In the genomic region with DNA sequence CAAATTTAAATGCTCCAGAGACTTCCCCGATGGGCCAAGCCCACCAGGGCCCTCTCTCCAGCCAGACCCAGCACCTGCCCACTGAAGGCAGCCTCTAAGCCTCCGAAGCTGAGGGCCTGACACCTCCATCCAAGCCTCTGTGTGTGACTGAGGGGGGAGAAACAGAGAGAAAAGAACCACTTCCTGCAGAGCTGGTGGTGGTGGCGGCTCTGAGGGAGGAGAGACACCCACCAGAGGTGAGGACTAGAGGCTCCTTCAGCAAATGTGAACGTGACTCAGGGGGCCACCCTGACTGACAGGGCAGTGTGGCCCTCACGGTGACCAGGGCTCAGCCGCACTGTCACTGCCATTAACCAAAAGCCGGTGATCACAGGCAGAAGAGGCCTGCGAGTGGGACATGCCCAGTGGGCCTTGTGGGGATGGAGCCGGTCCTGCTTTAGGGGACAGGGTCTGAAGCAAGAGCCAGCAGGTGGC, we compare ENCODE assay signal across 1 cellular context.
TF ChIP-seq lines count a peak whose summit lies in the region.

No MANE protein-coding gene starts in this region.

TF ChIP-seq in K562, 482 proteins besides CTCF, POLR2A, EP300 and RAD21 (continued from another document and continues in another):
- TF ChIP-seq ZFPM2 (CRISPR knock-in tag; IDR thresholded peaks at IDR 0.05) (no peak), ZBTB26 (CRISPR knock-in tag; IDR thresholded peaks at IDR 0.05) (0 out of 2 replicates have a peak, but pooled peaks have one; percentile 33), CBX1 (IDR thresholded peaks at IDR 0.05; ENCODE audit: low read depth) (no peak), TEAD4 (IDR thresholded peaks at IDR 0.05; ENCODE audit: low read length) (no peak), TEAD4 (CRISPR knock-in tag; IDR thresholded peaks at IDR 0.05; ENCODE audit: borderline replicate concordance) (no peak), BCOR (IDR thresholded peaks at IDR 0.05) (no peak), ZBTB34 (CRISPR knock-in tag; IDR thresholded peaks at IDR 0.05) (no peak), CXXC5 (CRISPR knock-in tag; IDR thresholded peaks at IDR 0.05) (peak; percentile 31; the same call in 1 of the 2 replicates), PKNOX1 (IDR thresholded peaks at IDR 0.05) (peak; percentile 28; the same call in 1 of the 2 replicates), MYNN (IDR thresholded peaks at IDR 0.05) (no peak), MYNN (CRISPR knock-in tag; IDR thresholded peaks at IDR 0.05) (no peak), NR2C1 (IDR thresholded peaks at IDR 0.05) (no peak), NR2C1 (tag; IDR thresholded peaks at IDR 0.05) (0 out of 2 replicates have a peak, but pooled peaks have one; percentile 9), DIDO1 (tag; IDR thresholded peaks at IDR 0.05; ENCODE audit: low read depth) (no peak), ZNF175 (CRISPR knock-in tag; IDR thresholded peaks at IDR 0.05; ENCODE audit: low read depth) (peak; percentile 55; the same call in 1 of the 2 replicates), MAFF (IDR thresholded peaks at IDR 0.05; ENCODE audit: low read length) (no peak), MEF2D (tag; conservative IDR thresholded peaks at IDR 0.05; ENCODE audit: low read depth) (0 out of 2 replicates have a peak, but pooled peaks have one; percentile 18), MEIS2 (IDR thresholded peaks at IDR 0.05; ENCODE audit: partially characterized antibody) (no peak), IRF2 (CRISPR knock-in tag; IDR thresholded peaks at IDR 0.05) (no peak), MITF (IDR thresholded peaks at IDR 0.05) (no peak), RBFOX2 (IDR thresholded peaks at IDR 0.05; ENCODE audit: low read depth, low read length) (0 out of 2 replicates have a peak, but pooled peaks have one; percentile 26), BRD9 (IDR thresholded peaks at IDR 0.05; ENCODE audit: low read depth, partially characterized antibody) (no peak), BRCA1 (IDR thresholded peaks at IDR 0.05) (no peak), BRCA1 (CRISPR knock-in tag; IDR thresholded peaks at IDR 0.05) (no peak), ZFX (CRISPR knock-in tag; IDR thresholded peaks at IDR 0.05) (peak; percentile 67), ZNF507 (tag; conservative IDR thresholded peaks at IDR 0.05) (no peak), ZBTB17 (CRISPR knock-in tag; IDR thresholded peaks at IDR 0.05) (0 out of 2 replicates have a peak, but pooled peaks have one; percentile 57), NCOA4 (IDR thresholded peaks at IDR 0.05; ENCODE audit: partially characterized antibody) (no peak), MYC (IDR thresholded peaks at IDR 0.05; ENCODE audit: low read depth, low read length) (no peak), MYC (CRISPR knock-in tag; IDR thresholded peaks at IDR 0.05; ENCODE audit: borderline replicate concordance, low read depth) (0 out of 2 replicates have a peak, but pooled peaks have one; percentile 42), THAP7 (CRISPR knock-in tag; IDR thresholded peaks at IDR 0.05) (no peak), POLR2G (IDR thresholded peaks at IDR 0.05; ENCODE audit: low read depth, low read length) (0 out of 2 replicates have a peak, but pooled peaks have one; percentile 16), ETV6 (IDR thresholded peaks at IDR 0.05; ENCODE audit: borderline replicate concordance in 1 of 2, low read depth in 2 of 2, low read length in 1 of 2) (no peak), ETV6 (CRISPR knock-in tag; IDR thresholded peaks at IDR 0.05; ENCODE audit: borderline replicate concordance) (no peak), PPARD (CRISPR knock-in tag; IDR thresholded peaks at IDR 0.05) (no peak), HDAC1 (IDR thresholded peaks at IDR 0.05) (no peak)
- TF ChIP-seq, protein P1, sequence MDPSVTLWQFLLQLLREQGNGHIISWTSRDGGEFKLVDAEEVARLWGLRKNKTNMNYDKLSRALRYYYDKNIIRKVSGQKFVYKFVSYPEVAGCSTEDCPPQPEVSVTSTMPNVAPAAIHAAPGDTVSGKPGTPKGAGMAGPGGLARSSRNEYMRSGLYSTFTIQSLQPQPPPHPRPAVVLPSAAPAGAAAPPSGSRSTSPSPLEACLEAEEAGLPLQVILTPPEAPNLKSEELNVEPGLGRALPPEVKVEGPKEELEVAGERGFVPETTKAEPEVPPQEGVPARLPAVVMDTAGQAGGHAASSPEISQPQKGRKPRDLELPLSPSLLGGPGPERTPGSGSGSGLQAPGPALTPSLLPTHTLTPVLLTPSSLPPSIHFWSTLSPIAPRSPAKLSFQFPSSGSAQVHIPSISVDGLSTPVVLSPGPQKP (CRISPR knock-in tag; IDR thresholded peaks at IDR 0.05) = no peak
- TF ChIP-seq, protein P2, sequence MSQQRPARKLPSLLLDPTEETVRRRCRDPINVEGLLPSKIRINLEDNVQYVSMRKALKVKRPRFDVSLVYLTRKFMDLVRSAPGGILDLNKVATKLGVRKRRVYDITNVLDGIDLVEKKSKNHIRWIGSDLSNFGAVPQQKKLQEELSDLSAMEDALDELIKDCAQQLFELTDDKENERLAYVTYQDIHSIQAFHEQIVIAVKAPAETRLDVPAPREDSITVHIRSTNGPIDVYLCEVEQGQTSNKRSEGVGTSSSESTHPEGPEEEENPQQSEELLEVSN (IDR thresholded peaks at IDR 0.05; ENCODE audit: borderline replicate concordance in 1 of 2, extremely low read depth in 1 of 2, insufficient read depth in 1 of 2, insufficient read length in 1 of 2, low read depth in 1 of 2, low read length in 1 of 2, poor library complexity in 1 of 2, severe bottlenecking in 1 of 2) = no peak
- TF ChIP-seq, protein P3, sequence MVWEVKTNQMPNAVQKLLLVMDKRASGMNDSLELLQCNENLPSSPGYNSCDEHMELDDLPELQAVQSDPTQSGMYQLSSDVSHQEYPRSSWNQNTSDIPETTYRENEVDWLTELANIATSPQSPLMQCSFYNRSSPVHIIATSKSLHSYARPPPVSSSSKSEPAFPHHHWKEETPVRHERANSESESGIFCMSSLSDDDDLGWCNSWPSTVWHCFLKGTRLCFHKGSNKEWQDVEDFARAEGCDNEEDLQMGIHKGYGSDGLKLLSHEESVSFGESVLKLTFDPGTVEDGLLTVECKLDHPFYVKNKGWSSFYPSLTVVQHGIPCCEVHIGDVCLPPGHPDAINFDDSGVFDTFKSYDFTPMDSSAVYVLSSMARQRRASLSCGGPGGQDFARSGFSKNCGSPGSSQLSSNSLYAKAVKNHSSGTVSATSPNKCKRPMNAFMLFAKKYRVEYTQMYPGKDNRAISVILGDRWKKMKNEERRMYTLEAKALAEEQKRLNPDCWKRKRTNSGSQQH (CRISPR knock-in tag; IDR thresholded peaks at IDR 0.05) = peak; percentile 40; the same call in 1 of the 2 replicates
- TF ChIP-seq, protein P4, sequence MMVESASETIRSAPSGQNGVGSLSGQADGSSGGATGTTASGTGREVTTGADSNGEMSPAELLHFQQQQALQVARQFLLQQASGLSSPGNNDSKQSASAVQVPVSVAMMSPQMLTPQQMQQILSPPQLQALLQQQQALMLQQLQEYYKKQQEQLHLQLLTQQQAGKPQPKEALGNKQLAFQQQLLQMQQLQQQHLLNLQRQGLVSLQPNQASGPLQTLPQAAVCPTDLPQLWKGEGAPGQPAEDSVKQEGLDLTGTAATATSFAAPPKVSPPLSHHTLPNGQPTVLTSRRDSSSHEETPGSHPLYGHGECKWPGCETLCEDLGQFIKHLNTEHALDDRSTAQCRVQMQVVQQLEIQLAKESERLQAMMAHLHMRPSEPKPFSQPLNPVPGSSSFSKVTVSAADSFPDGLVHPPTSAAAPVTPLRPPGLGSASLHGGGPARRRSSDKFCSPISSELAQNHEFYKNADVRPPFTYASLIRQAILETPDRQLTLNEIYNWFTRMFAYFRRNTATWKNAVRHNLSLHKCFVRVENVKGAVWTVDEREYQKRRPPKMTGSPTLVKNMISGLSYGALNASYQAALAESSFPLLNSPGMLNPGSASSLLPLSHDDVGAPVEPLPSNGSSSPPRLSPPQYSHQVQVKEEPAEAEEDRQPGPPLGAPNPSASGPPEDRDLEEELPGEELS (CRISPR knock-in tag; IDR thresholded peaks at IDR 0.05; ENCODE audit: borderline replicate concordance) = no peak
- TF ChIP-seq, protein P5, sequence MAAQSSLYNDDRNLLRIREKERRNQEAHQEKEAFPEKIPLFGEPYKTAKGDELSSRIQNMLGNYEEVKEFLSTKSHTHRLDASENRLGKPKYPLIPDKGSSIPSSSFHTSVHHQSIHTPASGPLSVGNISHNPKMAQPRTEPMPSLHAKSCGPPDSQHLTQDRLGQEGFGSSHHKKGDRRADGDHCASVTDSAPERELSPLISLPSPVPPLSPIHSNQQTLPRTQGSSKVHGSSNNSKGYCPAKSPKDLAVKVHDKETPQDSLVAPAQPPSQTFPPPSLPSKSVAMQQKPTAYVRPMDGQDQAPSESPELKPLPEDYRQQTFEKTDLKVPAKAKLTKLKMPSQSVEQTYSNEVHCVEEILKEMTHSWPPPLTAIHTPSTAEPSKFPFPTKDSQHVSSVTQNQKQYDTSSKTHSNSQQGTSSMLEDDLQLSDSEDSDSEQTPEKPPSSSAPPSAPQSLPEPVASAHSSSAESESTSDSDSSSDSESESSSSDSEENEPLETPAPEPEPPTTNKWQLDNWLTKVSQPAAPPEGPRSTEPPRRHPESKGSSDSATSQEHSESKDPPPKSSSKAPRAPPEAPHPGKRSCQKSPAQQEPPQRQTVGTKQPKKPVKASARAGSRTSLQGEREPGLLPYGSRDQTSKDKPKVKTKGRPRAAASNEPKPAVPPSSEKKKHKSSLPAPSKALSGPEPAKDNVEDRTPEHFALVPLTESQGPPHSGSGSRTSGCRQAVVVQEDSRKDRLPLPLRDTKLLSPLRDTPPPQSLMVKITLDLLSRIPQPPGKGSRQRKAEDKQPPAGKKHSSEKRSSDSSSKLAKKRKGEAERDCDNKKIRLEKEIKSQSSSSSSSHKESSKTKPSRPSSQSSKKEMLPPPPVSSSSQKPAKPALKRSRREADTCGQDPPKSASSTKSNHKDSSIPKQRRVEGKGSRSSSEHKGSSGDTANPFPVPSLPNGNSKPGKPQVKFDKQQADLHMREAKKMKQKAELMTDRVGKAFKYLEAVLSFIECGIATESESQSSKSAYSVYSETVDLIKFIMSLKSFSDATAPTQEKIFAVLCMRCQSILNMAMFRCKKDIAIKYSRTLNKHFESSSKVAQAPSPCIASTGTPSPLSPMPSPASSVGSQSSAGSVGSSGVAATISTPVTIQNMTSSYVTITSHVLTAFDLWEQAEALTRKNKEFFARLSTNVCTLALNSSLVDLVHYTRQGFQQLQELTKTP (IDR thresholded peaks at IDR 0.05; ENCODE audit: low read depth in 1 of 2, partially characterized antibody in 2 of 2) = no peak
